In the genomic region with DNA sequence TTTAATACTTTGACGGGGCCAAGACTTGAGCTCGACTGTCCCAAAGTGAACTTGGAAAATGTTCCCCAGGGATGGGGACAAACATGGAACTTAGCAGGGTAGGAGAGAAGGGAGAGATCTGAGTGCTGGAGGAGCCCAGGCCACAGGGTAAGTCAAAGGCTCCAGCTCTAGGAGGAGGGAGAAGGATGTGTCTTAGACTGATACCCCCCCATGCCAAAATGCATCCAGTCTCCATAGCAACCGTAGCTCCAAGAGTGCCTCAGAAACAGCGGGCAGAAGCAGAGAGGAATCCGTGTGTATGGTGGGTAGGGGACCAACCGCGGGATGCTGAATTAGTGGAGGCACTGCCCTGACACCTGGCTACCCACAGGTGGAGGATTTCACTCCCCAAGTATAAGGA, we compare ENCODE assay signal across 10 cellular contexts. TPM values are rescaled to one million over a fixed set of nuclear protein-coding genes. Genes with fewer than 3 reads are reported as not detected.
DNase-seq lines count a peak whose midpoint lies in the region; ATAC-seq and TF ChIP-seq lines count a peak whose summit lies in the region.
"Had no signal": no experiment of that assay in that cellular context is flagged by ENCODE, and none has a peak within 500 bp of the region (broad histone marks: within the 10 kb centered on the region; RNA-seq: fewer than 3 reads in every experiment).

No MANE protein-coding gene starts in this region.

- TF ChIP-seq POLR2A in gastrocnemius medialis (IDR thresholded peaks at IDR 0.05): no peak

- no peaks in the 10 kb centered on the region for H3K27me3 ChIP-seq in effector memory CD4-positive, alpha-beta T cell (replicated peaks; ENCODE audit: control insufficient read depth, insufficient read depth, low read length, poor library complexity, severe bottlenecking)
- H3K27me3 ChIP-seq in gastrocnemius medialis: peaks cover 46 to 55% (median 47%) of the 10 kb centered on the region in 3 donors

- in situ Hi-C loops in gastrocnemius medialis (cut with MboI; ENCODE audit: low sequenced_read_pairs in 4 of 4) (no loop called here), GM13976 (cut with MboI; ENCODE audit: low sequenced_read_pairs, unreplicated experiment) (no loop called here)

- no peaks in the 10 kb centered on the region for H3K9me3 Mint-ChIP-seq in activated T-cell treated with anti-CD3 and anti-CD28 coated beads, Interleukin-2, amount 50 U/mL, for 72 hours

- ATAC-seq in activated T-cell treated with anti-CD3 and anti-CD28 coated beads, Interleukin-2, amount 50 U/mL, for 72 hours (replicated peaks in 1 of 2): no peak
- ATAC-seq in gastrocnemius medialis (no peak), HG03196 (IDR thresholded peaks at IDR 0.05; ENCODE audit: unreplicated experiment) (no peak)

- intact Hi-C loops in gastrocnemius medialis (cut with DNase I; ENCODE audit: low total_unique reads): no loop called here

- peak overlapping the region; percentile 56 to 61 for H3K4me3 Mint-ChIP-seq in activated T-cell treated with anti-CD3 and anti-CD28 coated beads, Interleukin-2, amount 50 U/mL, for 72 hours

- no peak overlapping the region for H3K4me3 ChIP-seq in effector memory CD4-positive, alpha-beta T cell (ENCODE audit: insufficient read depth, low read depth, low read length, poor library complexity, severe bottlenecking)
- H3K4me3 ChIP-seq in gastrocnemius medialis: peak overlapping the region in 1 of 4 donors; percentile 47

- peaks cover 46% of the 10 kb centered on the region for H3K36me3 ChIP-seq in effector memory CD4-positive, alpha-beta T cell (ENCODE audit: control insufficient read depth, insufficient read depth, low read length)
- no peaks in the 10 kb centered on the region for H3K36me3 ChIP-seq in gastrocnemius medialis

- TF ChIP-seq CTCF in gastrocnemius medialis (IDR thresholded peaks at IDR 0.05 in 4 of 5, conservative IDR thresholded peaks at IDR 0.05 in 1 of 5): no peak
- TF ChIP-seq CTCF in GM13976 (IDR thresholded peaks at IDR 0.05; ENCODE audit: borderline replicate concordance, control extremely low read depth, extremely low read depth, insufficient read depth, missing control alignments): no peak

- peaks cover 46% of the 10 kb centered on the region for H3K4me1 ChIP-seq in effector memory CD4-positive, alpha-beta T cell (ENCODE audit: control insufficient read depth, insufficient read depth, low read length, poor library complexity, severe bottlenecking)
- peaks cover 11 to 27% of the 10 kb centered on the region in 2 donors for H3K4me1 ChIP-seq in gastrocnemius medialis

- DNase-seq in activated T-cell treated with anti-CD3 and anti-CD28 coated beads, Interleukin-2, amount 50 U/mL, for 72 hours: no peak
- DNase-seq in activated T-cell treated with anti-CD3 and anti-CD28 coated beads, Interleukin-2, amount 50 U/mL, for 1 hour: no peak
- peak; percentile 14 for DNase-seq in NCI-H69 (lab: John Stamatoyannopoulos, UW)
- no peak for DNase-seq in effector memory CD4-positive, alpha-beta T cell
- DNase-seq in gastrocnemius medialis: no peak
- no peak for DNase-seq in GM13976 (ENCODE audit: low spot score)
- DNase-seq in NCI-H1092 (lab: John Stamatoyannopoulos, UW): no peak
- DNase-seq: activated CD4-positive, alpha-beta T cell treated with anti-CD3 and anti-CD28 coated beads, Interleukin-2, amount 50 U/mL, for 1 hour; SIG-M5 had no signal

- no peaks in the 10 kb centered on the region for H3K27me3 Mint-ChIP-seq in activated T-cell treated with anti-CD3 and anti-CD28 coated beads, Interleukin-2, amount 50 U/mL, for 72 hours (ENCODE audit: low read depth)

- H3K27ac Mint-ChIP-seq in activated T-cell treated with anti-CD3 and anti-CD28 coated beads, Interleukin-2, amount 50 U/mL, for 72 hours: peak overlapping the region; percentile 75

- peaks cover 2 to 6% of the 10 kb centered on the region in 2 donors for H3K36me3 Mint-ChIP-seq in activated T-cell treated with anti-CD3 and anti-CD28 coated beads, Interleukin-2, amount 50 U/mL, for 72 hours (ENCODE audit: insufficient read depth in 2 of 2)

- H3K27ac ChIP-seq in effector memory CD4-positive, alpha-beta T cell (ENCODE audit: insufficient read depth, low read length, poor library complexity, severe bottlenecking): peak overlapping the region; percentile 94
- H3K27ac ChIP-seq in gastrocnemius medialis: peak overlapping the region; percentile 41 to 66 (median 58)

- H3K9me3 ChIP-seq in effector memory CD4-positive, alpha-beta T cell (ENCODE audit: control insufficient read depth, low read length): no peaks in the 10 kb centered on the region
- no peaks in the 10 kb centered on the region for H3K9me3 ChIP-seq in gastrocnemius medialis

- H3K4me1 Mint-ChIP-seq in activated T-cell treated with anti-CD3 and anti-CD28 coated beads, Interleukin-2, amount 50 U/mL, for 72 hours (ENCODE audit: low read depth): peaks cover 50% of the 10 kb centered on the region

RNA-seq across cellular contexts. Expression of a gene that starts 0.8 kb away (rescaled TPM):
- 10 to 100 TPM; 21.7 to 26.9 TPM for total RNA-seq in activated T-cell treated with anti-CD3 and anti-CD28 coated beads, Interleukin-2, amount 50 U/mL, for 72 hours
- 1 to 10 TPM; 1.8 to 5.4 (median 3.7) TPM for total RNA-seq in gastrocnemius medialis

RNA-seq across cellular contexts. Expression of a gene that starts 5.5 kb away (rescaled TPM):
- total RNA-seq in activated T-cell treated with anti-CD3 and anti-CD28 coated beads, Interleukin-2, amount 50 U/mL, for 72 hours: 10 to 100 TPM; 18.2 to 19.6 TPM
- total RNA-seq in gastrocnemius medialis: 10 to 100 TPM; 25.5 to 58.9 (median 32.2) TPM

RNA-seq across cellular contexts. Expression of a gene that starts 12.7 kb away (rescaled TPM):
- 100 to 1,000 TPM; 150 to 154 TPM for total RNA-seq in activated T-cell treated with anti-CD3 and anti-CD28 coated beads, Interleukin-2, amount 50 U/mL, for 72 hours
- 10 to 100 TPM; 39.7 to 55.5 (median 47.4) TPM for total RNA-seq in gastrocnemius medialis

RNA-seq across cellular contexts. Expression of a gene that starts 15.5 kb away (rescaled TPM):
- total RNA-seq in activated T-cell treated with anti-CD3 and anti-CD28 coated beads, Interleukin-2, amount 50 U/mL, for 72 hours: 10 to 100 TPM; 30.2 to 32.9 TPM
- total RNA-seq in gastrocnemius medialis: 10 to 100 TPM in 1 of 4 donors, 1 to 10 TPM in 3; 4.8 to 11.3 (median 7.9) TPM

RNA-seq across cellular contexts. Expression of a gene that starts 27.5 kb away (rescaled TPM):
- total RNA-seq in activated T-cell treated with anti-CD3 and anti-CD28 coated beads, Interleukin-2, amount 50 U/mL, for 72 hours: 10 to 100 TPM; 11.1 to 14.7 TPM
- not detected for total RNA-seq in gastrocnemius medialis
